ENCODE assay signal across 1 cellular context in genomic region chr5:142063376-142063775, GRCh38.
TF ChIP-seq lines count a peak whose summit lies in the region.

No MANE protein-coding gene starts in this region.

TF ChIP-seq in HepG2, 621 proteins besides CTCF, POLR2A, EP300 and RAD21:
- TF ChIP-seq HMG20A (CRISPR knock-in tag; IDR thresholded peaks at IDR 0.05; ENCODE audit: borderline replicate concordance) (no peak), MIER2 (CRISPR knock-in tag; IDR thresholded peaks at IDR 0.05) (no peak), SOX5 (CRISPR knock-in tag; IDR thresholded peaks at IDR 0.05; ENCODE audit: borderline replicate concordance) (no peak), MED8 (CRISPR knock-in tag; IDR thresholded peaks at IDR 0.05; ENCODE audit: insufficient replicate concordance) (no peak), ZNF510 (CRISPR knock-in tag; IDR thresholded peaks at IDR 0.05; ENCODE audit: low read depth) (no peak)
